Comparison of ENCODE assay signal across 15 cellular contexts in genomic region chr5:169181785-169182184, GRCh38.
"Had no signal": no experiment of that assay in that cellular context is flagged by ENCODE, and none has a peak within 500 bp of the region (broad histone marks: within the 10 kb centered on the region; RNA-seq: fewer than 3 reads in every experiment).

No MANE protein-coding gene starts in this region.

- ATAC-seq: right cardiac atrium; stimulated activated effector memory CD8-positive, alpha-beta T cell treated with anti-CD3 and anti-CD28 coated beads, Interleukin-12 subunit alpha, Interleukin-12 subunit beta, amount 100 ng/mL, for 72 hours had no signal

- FAIRE-seq: endothelial cell of umbilical vein, TTC549 had no signal

- DNase-seq: activated B cell treated with CpG ODN at 0.5 μM for 24 hours; activated CD4-positive, alpha-beta T cell treated with anti-CD3 and anti-CD28 coated beads, Interleukin-2, amount 10 ng/mL, durations not matched to agents 7 days and 5 days; colonic mucosa; hypothalamus; left cardiac atrium; naive B cell; T-helper 2 cell had no signal

- H3K36me3 ChIP-seq: colonic mucosa, tibial nerve, vagina had no signal

- H3K27ac ChIP-seq: colonic mucosa, vagina had no signal

- H3K9me3 ChIP-seq: colonic mucosa, tibial nerve, vagina had no signal

- H3K4me3 ChIP-seq: colonic mucosa, lung, smooth muscle cell, tibial nerve, vagina had no signal

- H3K4me1 ChIP-seq: colonic mucosa, tibial nerve, vagina had no signal

- H3K27me3 ChIP-seq: colonic mucosa, tibial nerve, vagina had no signal
